1 cellular context compared by ENCODE assay signal in the genomic region with DNA sequence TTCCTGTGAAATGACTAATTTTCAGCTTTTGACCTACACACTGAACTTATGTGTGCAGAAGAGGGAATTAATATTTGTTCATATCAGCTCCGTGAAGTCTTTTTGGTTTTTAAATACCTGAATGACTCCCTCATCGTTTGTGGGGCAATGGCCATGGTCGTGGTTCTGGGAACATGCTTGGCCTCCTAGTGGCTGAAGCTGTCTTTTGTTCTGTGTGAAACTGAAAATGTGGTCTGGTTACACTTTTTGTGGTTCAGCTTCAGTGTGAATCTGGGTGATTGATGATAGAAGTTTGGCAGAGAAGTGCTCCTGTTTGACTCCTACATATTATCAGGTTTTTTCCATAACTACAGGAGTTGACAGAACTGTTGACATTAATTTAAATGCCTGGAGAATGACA.
TF ChIP-seq lines count a peak whose summit lies in the region.

No MANE protein-coding gene starts in this region.

TF ChIP-seq in GM12878, 131 proteins besides CTCF, POLR2A, EP300 and RAD21 (continued from another document and continues in another):
- no peak for TF ChIP-seq ASH2L (IDR thresholded peaks at IDR 0.05; ENCODE audit: borderline replicate concordance, low read depth)
- no peak for TF ChIP-seq SIN3A (IDR thresholded peaks at IDR 0.05; ENCODE audit: low read depth, low read length)
- TF ChIP-seq NBN (IDR thresholded peaks at IDR 0.05), result peak; percentile 67
- peak; percentile 93 for TF ChIP-seq RUNX3 (IDR thresholded peaks at IDR 0.05; ENCODE audit: low read length)
- no peak for TF ChIP-seq USF2 (IDR thresholded peaks at IDR 0.05; ENCODE audit: borderline replicate concordance, low read depth, low read length)
- TF ChIP-seq RB1 (IDR thresholded peaks at IDR 0.05; ENCODE audit: borderline replicate concordance), result no peak
- no peak for TF ChIP-seq LARP7 (IDR thresholded peaks at IDR 0.05)
- no peak for TF ChIP-seq E2F8 (IDR thresholded peaks at IDR 0.05; ENCODE audit: low read depth, partially characterized antibody)
- TF ChIP-seq, protein P1, sequence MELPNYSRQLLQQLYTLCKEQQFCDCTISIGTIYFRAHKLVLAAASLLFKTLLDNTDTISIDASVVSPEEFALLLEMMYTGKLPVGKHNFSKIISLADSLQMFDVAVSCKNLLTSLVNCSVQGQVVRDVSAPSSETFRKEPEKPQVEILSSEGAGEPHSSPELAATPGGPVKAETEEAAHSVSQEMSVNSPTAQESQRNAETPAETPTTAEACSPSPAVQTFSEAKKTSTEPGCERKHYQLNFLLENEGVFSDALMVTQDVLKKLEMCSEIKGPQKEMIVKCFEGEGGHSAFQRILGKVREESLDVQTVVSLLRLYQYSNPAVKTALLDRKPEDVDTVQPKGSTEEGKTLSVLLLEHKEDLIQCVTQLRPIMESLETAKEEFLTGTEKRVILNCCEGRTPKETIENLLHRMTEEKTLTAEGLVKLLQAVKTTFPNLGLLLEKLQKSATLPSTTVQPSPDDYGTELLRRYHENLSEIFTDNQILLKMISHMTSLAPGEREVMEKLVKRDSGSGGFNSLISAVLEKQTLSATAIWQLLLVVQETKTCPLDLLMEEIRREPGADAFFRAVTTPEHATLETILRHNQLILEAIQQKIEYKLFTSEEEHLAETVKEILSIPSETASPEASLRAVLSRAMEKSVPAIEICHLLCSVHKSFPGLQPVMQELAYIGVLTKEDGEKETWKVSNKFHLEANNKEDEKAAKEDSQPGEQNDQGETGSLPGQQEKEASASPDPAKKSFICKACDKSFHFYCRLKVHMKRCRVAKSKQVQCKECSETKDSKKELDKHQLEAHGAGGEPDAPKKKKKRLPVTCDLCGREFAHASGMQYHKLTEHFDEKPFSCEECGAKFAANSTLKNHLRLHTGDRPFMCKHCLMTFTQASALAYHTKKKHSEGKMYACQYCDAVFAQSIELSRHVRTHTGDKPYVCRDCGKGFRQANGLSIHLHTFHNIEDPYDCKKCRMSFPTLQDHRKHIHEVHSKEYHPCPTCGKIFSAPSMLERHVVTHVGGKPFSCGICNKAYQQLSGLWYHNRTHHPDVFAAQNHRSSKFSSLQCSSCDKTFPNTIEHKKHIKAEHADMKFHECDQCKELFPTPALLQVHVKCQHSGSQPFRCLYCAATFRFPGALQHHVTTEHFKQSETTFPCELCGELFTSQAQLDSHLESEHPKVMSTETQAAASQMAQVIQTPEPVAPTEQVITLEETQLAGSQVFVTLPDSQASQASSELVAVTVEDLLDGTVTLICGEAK (IDR thresholded peaks at IDR 0.05; ENCODE audit: borderline replicate concordance), result no peak
- no peak for TF ChIP-seq MEF2B (IDR thresholded peaks at IDR 0.05; ENCODE audit: partially characterized antibody, poor library complexity, severe bottlenecking)
- no peak for TF ChIP-seq RELA (IDR thresholded peaks at IDR 0.05; ENCODE audit: borderline replicate concordance, partially characterized antibody)
- TF ChIP-seq, protein P2, sequence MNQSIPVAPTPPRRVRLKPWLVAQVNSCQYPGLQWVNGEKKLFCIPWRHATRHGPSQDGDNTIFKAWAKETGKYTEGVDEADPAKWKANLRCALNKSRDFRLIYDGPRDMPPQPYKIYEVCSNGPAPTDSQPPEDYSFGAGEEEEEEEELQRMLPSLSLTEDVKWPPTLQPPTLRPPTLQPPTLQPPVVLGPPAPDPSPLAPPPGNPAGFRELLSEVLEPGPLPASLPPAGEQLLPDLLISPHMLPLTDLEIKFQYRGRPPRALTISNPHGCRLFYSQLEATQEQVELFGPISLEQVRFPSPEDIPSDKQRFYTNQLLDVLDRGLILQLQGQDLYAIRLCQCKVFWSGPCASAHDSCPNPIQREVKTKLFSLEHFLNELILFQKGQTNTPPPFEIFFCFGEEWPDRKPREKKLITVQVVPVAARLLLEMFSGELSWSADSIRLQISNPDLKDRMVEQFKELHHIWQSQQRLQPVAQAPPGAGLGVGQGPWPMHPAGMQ (IDR thresholded peaks at IDR 0.05; ENCODE audit: borderline replicate concordance), result no peak
- TF ChIP-seq, protein P3, sequence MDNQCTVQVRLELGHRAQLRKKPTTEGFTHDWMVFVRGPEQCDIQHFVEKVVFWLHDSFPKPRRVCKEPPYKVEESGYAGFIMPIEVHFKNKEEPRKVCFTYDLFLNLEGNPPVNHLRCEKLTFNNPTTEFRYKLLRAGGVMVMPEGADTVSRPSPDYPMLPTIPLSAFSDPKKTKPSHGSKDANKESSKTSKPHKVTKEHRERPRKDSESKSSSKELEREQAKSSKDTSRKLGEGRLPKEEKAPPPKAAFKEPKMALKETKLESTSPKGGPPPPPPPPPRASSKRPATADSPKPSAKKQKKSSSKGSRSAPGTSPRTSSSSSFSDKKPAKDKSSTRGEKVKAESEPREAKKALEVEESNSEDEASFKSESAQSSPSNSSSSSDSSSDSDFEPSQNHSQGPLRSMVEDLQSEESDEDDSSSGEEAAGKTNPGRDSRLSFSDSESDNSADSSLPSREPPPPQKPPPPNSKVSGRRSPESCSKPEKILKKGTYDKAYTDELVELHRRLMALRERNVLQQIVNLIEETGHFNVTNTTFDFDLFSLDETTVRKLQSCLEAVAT (IDR thresholded peaks at IDR 0.05), result peak; percentile 88
- peak; percentile 41; the same call in 1 of the 2 replicates for TF ChIP-seq IRF4 (IDR thresholded peaks at IDR 0.05; ENCODE audit: low read depth, low read length)
- TF ChIP-seq EED (IDR thresholded peaks at IDR 0.05; ENCODE audit: low read depth), result peak; percentile 74
- no peak for TF ChIP-seq SMAD1 (IDR thresholded peaks at IDR 0.05; ENCODE audit: low read depth, partially characterized antibody)
- TF ChIP-seq, protein P4, sequence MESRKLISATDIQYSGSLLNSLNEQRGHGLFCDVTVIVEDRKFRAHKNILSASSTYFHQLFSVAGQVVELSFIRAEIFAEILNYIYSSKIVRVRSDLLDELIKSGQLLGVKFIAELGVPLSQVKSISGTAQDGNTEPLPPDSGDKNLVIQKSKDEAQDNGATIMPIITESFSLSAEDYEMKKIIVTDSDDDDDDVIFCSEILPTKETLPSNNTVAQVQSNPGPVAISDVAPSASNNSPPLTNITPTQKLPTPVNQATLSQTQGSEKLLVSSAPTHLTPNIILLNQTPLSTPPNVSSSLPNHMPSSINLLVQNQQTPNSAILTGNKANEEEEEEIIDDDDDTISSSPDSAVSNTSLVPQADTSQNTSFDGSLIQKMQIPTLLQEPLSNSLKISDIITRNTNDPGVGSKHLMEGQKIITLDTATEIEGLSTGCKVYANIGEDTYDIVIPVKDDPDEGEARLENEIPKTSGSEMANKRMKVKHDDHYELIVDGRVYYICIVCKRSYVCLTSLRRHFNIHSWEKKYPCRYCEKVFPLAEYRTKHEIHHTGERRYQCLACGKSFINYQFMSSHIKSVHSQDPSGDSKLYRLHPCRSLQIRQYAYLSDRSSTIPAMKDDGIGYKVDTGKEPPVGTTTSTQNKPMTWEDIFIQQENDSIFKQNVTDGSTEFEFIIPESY (IDR thresholded peaks at IDR 0.05), result no peak
- no peak for TF ChIP-seq CREB1 (IDR thresholded peaks at IDR 0.05; ENCODE audit: low read depth)
- no peak for TF ChIP-seq ELK1 (IDR thresholded peaks at IDR 0.05; ENCODE audit: low read depth, low read length)
- TF ChIP-seq ZBED1 (IDR thresholded peaks at IDR 0.05; ENCODE audit: borderline replicate concordance), result no peak; the same call in 1 of the 2 replicates
- no peak for TF ChIP-seq GABPA (IDR thresholded peaks at IDR 0.05; ENCODE audit: low read depth)
- no peak for TF ChIP-seq STAT3 (IDR thresholded peaks at IDR 0.05; ENCODE audit: low read depth, low read length)
- no peak for TF ChIP-seq ZNF622 (IDR thresholded peaks at IDR 0.05)
- TF ChIP-seq TCF3 (IDR thresholded peaks at IDR 0.05; ENCODE audit: borderline replicate concordance, insufficient read depth, low read depth, low read length), result no peak
- TF ChIP-seq, protein P5, sequence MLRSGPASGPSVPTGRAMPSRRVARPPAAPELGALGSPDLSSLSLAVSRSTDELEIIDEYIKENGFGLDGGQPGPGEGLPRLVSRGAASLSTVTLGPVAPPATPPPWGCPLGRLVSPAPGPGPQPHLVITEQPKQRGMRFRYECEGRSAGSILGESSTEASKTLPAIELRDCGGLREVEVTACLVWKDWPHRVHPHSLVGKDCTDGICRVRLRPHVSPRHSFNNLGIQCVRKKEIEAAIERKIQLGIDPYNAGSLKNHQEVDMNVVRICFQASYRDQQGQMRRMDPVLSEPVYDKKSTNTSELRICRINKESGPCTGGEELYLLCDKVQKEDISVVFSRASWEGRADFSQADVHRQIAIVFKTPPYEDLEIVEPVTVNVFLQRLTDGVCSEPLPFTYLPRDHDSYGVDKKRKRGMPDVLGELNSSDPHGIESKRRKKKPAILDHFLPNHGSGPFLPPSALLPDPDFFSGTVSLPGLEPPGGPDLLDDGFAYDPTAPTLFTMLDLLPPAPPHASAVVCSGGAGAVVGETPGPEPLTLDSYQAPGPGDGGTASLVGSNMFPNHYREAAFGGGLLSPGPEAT (IDR thresholded peaks at IDR 0.05; ENCODE audit: low read depth), result peak; percentile 91
- no peak for TF ChIP-seq HDAC2 (IDR thresholded peaks at IDR 0.05)
- peak; percentile 18; the same call in 1 of the 2 replicates for TF ChIP-seq SMC3 (IDR thresholded peaks at IDR 0.05; ENCODE audit: borderline replicate concordance, low read length)
- TF ChIP-seq POU2F2 (IDR thresholded peaks at IDR 0.05; ENCODE audit: borderline replicate concordance, low read depth, low read length), result no peak
- TF ChIP-seq PAX5 (IDR thresholded peaks at IDR 0.05; ENCODE audit: borderline replicate concordance, low read depth, low read length), result peak; percentile 72; the same call in 1 of the 2 replicates
- no peak for TF ChIP-seq ZNF207 (IDR thresholded peaks at IDR 0.05; ENCODE audit: borderline replicate concordance)
- no peak for TF ChIP-seq GATAD2B (conservative IDR thresholded peaks at IDR 0.05; ENCODE audit: low read depth)
- TF ChIP-seq TARDBP (IDR thresholded peaks at IDR 0.05; ENCODE audit: borderline replicate concordance), result no peak
- TF ChIP-seq MYC (IDR thresholded peaks at IDR 0.05; ENCODE audit: insufficient read depth, insufficient read length, insufficient replicate concordance, low read length, severe bottlenecking), result no peak
- TF ChIP-seq NR2C1 (IDR thresholded peaks at IDR 0.05), result no peak
- TF ChIP-seq, protein P6, sequence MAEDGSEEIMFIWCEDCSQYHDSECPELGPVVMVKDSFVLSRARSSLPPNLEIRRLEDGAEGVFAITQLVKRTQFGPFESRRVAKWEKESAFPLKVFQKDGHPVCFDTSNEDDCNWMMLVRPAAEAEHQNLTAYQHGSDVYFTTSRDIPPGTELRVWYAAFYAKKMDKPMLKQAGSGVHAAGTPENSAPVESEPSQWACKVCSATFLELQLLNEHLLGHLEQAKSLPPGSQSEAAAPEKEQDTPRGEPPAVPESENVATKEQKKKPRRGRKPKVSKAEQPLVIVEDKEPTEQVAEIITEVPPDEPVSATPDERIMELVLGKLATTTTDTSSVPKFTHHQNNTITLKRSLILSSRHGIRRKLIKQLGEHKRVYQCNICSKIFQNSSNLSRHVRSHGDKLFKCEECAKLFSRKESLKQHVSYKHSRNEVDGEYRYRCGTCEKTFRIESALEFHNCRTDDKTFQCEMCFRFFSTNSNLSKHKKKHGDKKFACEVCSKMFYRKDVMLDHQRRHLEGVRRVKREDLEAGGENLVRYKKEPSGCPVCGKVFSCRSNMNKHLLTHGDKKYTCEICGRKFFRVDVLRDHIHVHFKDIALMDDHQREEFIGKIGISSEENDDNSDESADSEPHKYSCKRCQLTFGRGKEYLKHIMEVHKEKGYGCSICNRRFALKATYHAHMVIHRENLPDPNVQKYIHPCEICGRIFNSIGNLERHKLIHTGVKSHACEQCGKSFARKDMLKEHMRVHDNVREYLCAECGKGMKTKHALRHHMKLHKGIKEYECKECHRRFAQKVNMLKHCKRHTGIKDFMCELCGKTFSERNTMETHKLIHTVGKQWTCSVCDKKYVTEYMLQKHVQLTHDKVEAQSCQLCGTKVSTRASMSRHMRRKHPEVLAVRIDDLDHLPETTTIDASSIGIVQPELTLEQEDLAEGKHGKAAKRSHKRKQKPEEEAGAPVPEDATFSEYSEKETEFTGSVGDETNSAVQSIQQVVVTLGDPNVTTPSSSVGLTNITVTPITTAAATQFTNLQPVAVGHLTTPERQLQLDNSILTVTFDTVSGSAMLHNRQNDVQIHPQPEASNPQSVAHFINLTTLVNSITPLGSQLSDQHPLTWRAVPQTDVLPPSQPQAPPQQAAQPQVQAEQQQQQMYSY (CRISPR knock-in tag; IDR thresholded peaks at IDR 0.05), result no peak
